ENCODE assay signal across 23 cellular contexts in the genomic region with DNA sequence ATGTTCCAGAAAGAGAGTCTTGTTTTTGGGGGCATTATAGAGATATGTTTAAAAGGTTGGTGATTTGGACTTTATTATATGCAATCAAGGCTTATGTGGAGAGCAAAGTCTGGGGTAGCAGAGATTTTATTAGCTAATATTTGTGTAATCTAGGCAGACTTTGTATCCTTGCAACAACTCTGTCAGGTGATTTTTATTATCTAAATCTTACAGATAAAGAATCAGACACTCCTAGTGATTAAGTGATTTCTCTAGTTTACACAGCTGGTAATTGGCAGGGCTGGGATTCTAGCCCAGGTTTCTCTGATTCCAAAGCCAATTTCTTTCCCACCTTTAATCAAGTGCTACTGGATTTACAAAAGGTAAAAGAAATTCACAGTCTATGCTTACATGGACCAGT. TPM values are rescaled to one million over a fixed set of nuclear protein-coding genes. Genes with fewer than 3 reads are reported as not detected.
DNase-seq lines count a peak whose midpoint lies in the region; ATAC-seq, FAIRE-seq and TF ChIP-seq lines count a peak whose summit lies in the region.
"Had no signal": no experiment of that assay in that cellular context is flagged by ENCODE, and none has a peak within 500 bp of the region (broad histone marks: within the 10 kb centered on the region; RNA-seq: fewer than 3 reads in every experiment).

No MANE protein-coding gene starts in this region.

- no peak overlapping the region for H3K56ac ChIP-seq in mesendoderm (ENCODE audit: low read length)

- H3K36me3 Mint-ChIP-seq in activated naive CD4-positive, alpha-beta T cell treated with anti-CD3 and anti-CD28 coated beads, Interleukin-2, amount 10 ng/mL, durations not matched to agents 7 days and 5 days, result no peaks in the 10 kb centered on the region
- H3K36me3 Mint-ChIP-seq: CD8-positive, alpha-beta T cell had no signal

- TF ChIP-seq EP300 in HepG2 (IDR thresholded peaks at IDR 0.05; ENCODE audit: low read depth in 2 of 2, low read length in 2 of 2) (no peak), HepG2 (CRISPR knock-in tag; IDR thresholded peaks at IDR 0.05; ENCODE audit: borderline replicate concordance) (no peak)

- H3K27me3 ChIP-seq in liver (ENCODE audit: control insufficient read depth in 4 of 4, insufficient read depth in 4 of 4, low read length in 3 of 4) (peaks cover 0 to 13% (median 3%) of the 10 kb centered on the region in 4 donors), HepG2 (ENCODE audit: control insufficient read depth in 1 of 2, insufficient read depth in 2 of 2, low read length in 2 of 2) (peaks cover 0 to 28% of the 10 kb centered on the region in 2 experiments; a peak in 3 of 5 replicates), breast epithelium (no peaks in the 10 kb centered on the region), mesendoderm (ENCODE audit: insufficient read depth, low read length, poor library complexity) (no peaks in the 10 kb centered on the region)
- H3K27me3 ChIP-seq: BLaER1 treated with 17β-estradiol and CSF1 and Interleukin-3, amounts not matched to agents 10 nM and 100 nM had no signal

- no TSS peak for BruUV-seq in HepG2 (replicated peaks; lab: Mats Ljungman, UMichigan)

- peaks cover 0 to 10% (median 3%) of the 10 kb centered on the region in 4 donors for H3K4me1 ChIP-seq in liver (ENCODE audit: control insufficient read depth in 4 of 4, insufficient read depth in 4 of 4, low read length in 3 of 4)
- H3K4me1 ChIP-seq in HepG2 (ENCODE audit: insufficient read depth, low read length), result no peaks in the 10 kb centered on the region
- H3K4me1 ChIP-seq in mucosa of descending colon (ENCODE audit: low read depth), result peaks cover 3% of the 10 kb centered on the region
- no peaks in the 10 kb centered on the region for H3K4me1 ChIP-seq in breast epithelium
- H3K4me1 ChIP-seq in mesendoderm (ENCODE audit: control insufficient read depth, low read depth, low read length), result peaks cover 5% of the 10 kb centered on the region

- no peak for FAIRE-seq in HepG2 (lab: Jason Lieb, UNC)
- FAIRE-seq: G401.6, H1 had no signal

- no peaks in the 10 kb centered on the region for H4K20me1 ChIP-seq in HepG2 (ENCODE audit: insufficient read depth, low read length)
- H4K20me1 ChIP-seq: BLaER1 treated with 17β-estradiol and CSF1 and Interleukin-3, amounts not matched to agents 10 nM and 100 nM had no signal

- TF ChIP-seq POLR2A in HepG2 (IDR thresholded peaks at IDR 0.05; ENCODE audit: insufficient read depth in 1 of 2, low read depth in 2 of 2, low read length in 2 of 2), result no peak
- TF ChIP-seq POLR2A in breast epithelium (IDR thresholded peaks at IDR 0.05), result no peak

- no peaks in the 10 kb centered on the region for H3K4me1 Mint-ChIP-seq in activated naive CD4-positive, alpha-beta T cell treated with anti-CD3 and anti-CD28 coated beads, Interleukin-2, amount 10 ng/mL, durations not matched to agents 7 days and 5 days

- POLR2A ChIA-PET in HepG2 (lab: Yijun Ruan, JAX), result no interaction called here

- no peak for ATAC-seq in HepG2
- peak; percentile 87 for ATAC-seq in mucosa of descending colon
- ATAC-seq: CD8-positive, alpha-beta T cell; HCT116 had no signal

- H3K79me2 ChIP-seq in HepG2 (ENCODE audit: insufficient read depth, low read length), result no peaks in the 10 kb centered on the region
- H3K79me2 ChIP-seq in mesendoderm (ENCODE audit: control insufficient read depth, insufficient read depth, low read length), result no peaks in the 10 kb centered on the region

- in situ Hi-C loops in HepG2 (cut with HindIII; ENCODE audit: extremely low pct_ligation_motif_present, low pct_unique_long_range_greater_than_20kb), result no loop called here

- TF ChIP-seq RAD21 in liver (IDR thresholded peaks at IDR 0.05) (no peak), HepG2 (CRISPR knock-in tag; IDR thresholded peaks at IDR 0.05) (no peak)

- H3K9me3 ChIP-seq in liver (ENCODE audit: control insufficient read depth in 4 of 4, low read length in 3 of 4) (no peaks in the 10 kb centered on the region), HepG2 (ENCODE audit: low read length) (no peaks in the 10 kb centered on the region), mucosa of descending colon (no peaks in the 10 kb centered on the region), breast epithelium (no peaks in the 10 kb centered on the region)
- H3K9me3 ChIP-seq: SK-N-SH had no signal

- no peak overlapping the region for H3K4ac ChIP-seq in mesendoderm (ENCODE audit: low read depth, low read length)

- no peaks in the 10 kb centered on the region for H3K79me1 ChIP-seq in mesendoderm (ENCODE audit: low read length)

- H3K18ac ChIP-seq in mesendoderm (ENCODE audit: low read length), result no peak overlapping the region

- H3K36me3 ChIP-seq in liver (ENCODE audit: control insufficient read depth in 4 of 4, insufficient read depth in 3 of 4, low read depth in 1 of 4, low read length in 3 of 4) (no peaks in the 10 kb centered on the region), HepG2 (replicated peaks in 1 of 2; ENCODE audit: control insufficient read depth in 1 of 2, insufficient read depth in 2 of 2, low read length in 2 of 2) (no peaks in the 10 kb centered on the region), mucosa of descending colon (ENCODE audit: low read depth) (no peaks in the 10 kb centered on the region), breast epithelium (no peaks in the 10 kb centered on the region), mesendoderm (ENCODE audit: control insufficient read depth, insufficient read depth, low read length) (no peaks in the 10 kb centered on the region)
- H3K36me3 ChIP-seq: BLaER1 treated with 17β-estradiol and CSF1 and Interleukin-3, amounts not matched to agents 10 nM and 100 nM had no signal

- no peak overlapping the region for H3K4me3 Mint-ChIP-seq in activated naive CD4-positive, alpha-beta T cell treated with anti-CD3 and anti-CD28 coated beads, Interleukin-2, amount 10 ng/mL, durations not matched to agents 7 days and 5 days
- H3K4me3 Mint-ChIP-seq: CD8-positive, alpha-beta T cell had no signal

- H3K4me3 ChIP-seq in liver (ENCODE audit: low read depth in 1 of 3, low read length in 3 of 3) (no peak overlapping the region), HepG2 (replicated peaks in 1 of 3; ENCODE audit: insufficient read depth in 1 of 3, low read depth in 2 of 3, low read length in 3 of 3) (no peak overlapping the region), mucosa of descending colon (no peak overlapping the region), breast epithelium (no peak overlapping the region), mesendoderm (ENCODE audit: low read length) (no peak overlapping the region)
- H3K4me3 ChIP-seq: BLaER1 treated with 17β-estradiol and CSF1 and Interleukin-3, amounts not matched to agents 10 nM and 100 nM had no signal

- DNase-seq in HepG2 (ENCODE audit: low spot score) (no peak), mucosa of descending colon (peak in 1 of 3 donors; percentile 35), breast epithelium (ENCODE audit: low spot score in 2 of 2) (no peak), GDM1 (lab: John Stamatoyannopoulos, UW) (no peak), mesendoderm (no peak)
- DNase-seq in activated naive CD4-positive, alpha-beta T cell treated with anti-CD3 and anti-CD28 coated beads, Interleukin-2, amount 10 ng/mL, durations not matched to agents 7 days and 5 days, result no peak
- DNase-seq: 8988T; CD8-positive, alpha-beta T cell; Kasumi-1; NCI-H1092 treated with DMSO at 0.1 percent for 48 hours; NCI-H1694 treated with DMSO at 0.1 percent for 48 hours; NCI-H2081 treated with DMSO at 0.1 percent for 48 hours; NCI-H2171 treated with DMSO at 0.1 percent for 48 hours; NCI-H524 treated with DMSO at 0.1 percent for 48 hours; OCI-M1; SHP77 treated with DMSO at 0.1 percent for 48 hours; SK-N-SH had no signal

- H3K27ac ChIP-seq in liver (ENCODE audit: low read depth in 1 of 2, low read length in 2 of 2), result no peak overlapping the region
- no peak overlapping the region for H3K27ac ChIP-seq in HepG2 (ENCODE audit: extremely low read length, insufficient read depth, low read length)
- H3K27ac ChIP-seq in VCaP, result peak overlapping the region; percentile 79
- no peak overlapping the region for H3K27ac ChIP-seq in breast epithelium
- no peak overlapping the region for H3K27ac ChIP-seq in mesendoderm (ENCODE audit: low read depth, low read length)

- no peak overlapping the region for H4K5ac ChIP-seq in mesendoderm (ENCODE audit: low read length)

- H3K4me2 ChIP-seq in HepG2 (ENCODE audit: low read depth, low read length), result no peak overlapping the region
- H3K4me2 ChIP-seq in mesendoderm (ENCODE audit: low read length), result no peak overlapping the region
- H3K4me2 ChIP-seq: SK-N-SH had no signal

- no peak overlapping the region for H3K9ac ChIP-seq in liver (ENCODE audit: low read depth in 1 of 2, low read length in 2 of 2)
- H3K9ac ChIP-seq in HepG2 (ENCODE audit: insufficient read depth, low read depth, low read length), result no peak overlapping the region
- no peak overlapping the region for H3K9ac ChIP-seq in mesendoderm (ENCODE audit: low read length)
- H3K9ac ChIP-seq: BLaER1 treated with 17β-estradiol and CSF1 and Interleukin-3, amounts not matched to agents 10 nM and 100 nM; SK-N-SH had no signal

- H3K27me3 Mint-ChIP-seq in activated naive CD4-positive, alpha-beta T cell treated with anti-CD3 and anti-CD28 coated beads, Interleukin-2, amount 10 ng/mL, durations not matched to agents 7 days and 5 days, result peaks cover 26% of the 10 kb centered on the region

- TF ChIP-seq CTCF in liver (IDR thresholded peaks at IDR 0.05; ENCODE audit: low read depth, low read length, missing input control), result no peak
- TF ChIP-seq CTCF in HepG2 (CRISPR knock-in tag; IDR thresholded peaks at IDR 0.05), result no peak
- no peak for TF ChIP-seq CTCF in VCaP (conservative IDR thresholded peaks at IDR 0.05)
- TF ChIP-seq CTCF in mucosa of descending colon (IDR thresholded peaks at IDR 0.05), result no peak
- no peak for TF ChIP-seq CTCF in breast epithelium (IDR thresholded peaks at IDR 0.05)

- no peak overlapping the region for H2AFZ ChIP-seq in HepG2 (ENCODE audit: low read length)

- no peak overlapping the region for H3K27ac Mint-ChIP-seq in activated naive CD4-positive, alpha-beta T cell treated with anti-CD3 and anti-CD28 coated beads, Interleukin-2, amount 10 ng/mL, durations not matched to agents 7 days and 5 days
- H3K27ac Mint-ChIP-seq: CD8-positive, alpha-beta T cell had no signal

- no peak overlapping the region for H2BK5ac ChIP-seq in mesendoderm (ENCODE audit: low read length)

- intact Hi-C loops in HepG2 (cut with micrococcal nuclease; ENCODE audit: unreplicated experiment), result no loop called here
- intact Hi-C loops in mucosa of descending colon (cut with DNase I, micrococcal nuclease), result no loop called here
- intact Hi-C loops in breast epithelium (cut with DNase I; ENCODE audit: low total_unique reads), result no loop called here

- CTCF ChIA-PET in HepG2 (lab: Yijun Ruan, JAX; ENCODE audit: low intra/inter-chr PET ratio, low total read pairs), result no interaction called here
- CTCF ChIA-PET in activated naive CD4-positive, alpha-beta T cell treated with anti-CD3 and anti-CD28 coated beads, Interleukin-2, amount 10 ng/mL, durations not matched to agents 7 days and 5 days (lab: Charles Lee), result interaction anchor here (1.6 kb wide), 1 partner anchor 8 kb away, joined by 5 read pairs; no protein-coding TSS in a partner anchor

- H4K8ac ChIP-seq in mesendoderm (ENCODE audit: low read depth, low read length), result no peak overlapping the region

- H2BK15ac ChIP-seq in mesendoderm (replicated peaks; ENCODE audit: low read depth), result no peak overlapping the region

- no peak overlapping the region for H3K23ac ChIP-seq in mesendoderm (ENCODE audit: low read length)

- H3K9me3 Mint-ChIP-seq in activated naive CD4-positive, alpha-beta T cell treated with anti-CD3 and anti-CD28 coated beads, Interleukin-2, amount 10 ng/mL, durations not matched to agents 7 days and 5 days, result no peaks in the 10 kb centered on the region
- H3K9me3 Mint-ChIP-seq: CD8-positive, alpha-beta T cell had no signal

- H2AK5ac ChIP-seq in mesendoderm (ENCODE audit: low read length), result no peak overlapping the region

- no peak overlapping the region for H2BK120ac ChIP-seq in mesendoderm (ENCODE audit: low read depth, low read length)

RNA-seq across cellular contexts. Expression of a gene that starts 33.3 kb away (rescaled TPM):
- total RNA-seq in liver, result 10 to 100 TPM; 13.4 to 15.0 TPM
- polyA plus RNA-seq in liver, result 1 to 10 TPM; 3.4 to 8.1 TPM
- total RNA-seq in HepG2 (2016; rRNA removed; fragmentation: Illumina TruSeq; extraction: Trizol), result 21.3 and 23.5 TPM in 2 replicates
- total RNA-seq in HepG2 (2016; cell fraction: cytosol; rRNA removed; fragmentation: Illumina TruSeq; extraction: Trizol; ENCODE audit: low read depth), result 20.1 and 23.4 TPM in 2 replicates
- 17.9 and 25.3 TPM in 2 replicates for total RNA-seq in HepG2 (2016; cell fraction: insoluble cytoplasmic fraction; rRNA removed; fragmentation: Illumina TruSeq; extraction: Trizol)
- 50.5 and 50.9 TPM in 2 replicates for total RNA-seq in HepG2 (2016; cell fraction: membrane; rRNA removed; fragmentation: Illumina TruSeq; extraction: Trizol)
- 12.0 and 12.1 TPM in 2 replicates for total RNA-seq in HepG2 (2016; cell fraction: nucleus; rRNA removed; fragmentation: Illumina TruSeq; extraction: Trizol)
- 14.8 and 19.5 TPM in 2 replicates for polyA plus RNA-seq in HepG2 (2011; rRNA removed)
- 21.4 and 24.5 TPM in 2 replicates for polyA plus RNA-seq in HepG2 (2011; cell fraction: cytosol; rRNA removed)
- 8.9 and 9.7 TPM in 2 replicates for polyA plus RNA-seq in HepG2 (2011; cell fraction: nucleus; rRNA removed)
- polyA plus RNA-seq in HepG2 (2012), result 20.9 and 25.1 TPM in 2 replicates
- polyA plus RNA-seq in HepG2 (2016; cell fraction: cytosol; fragmentation: Illumina TruSeq; extraction: Trizol; ENCODE audit: low read depth), result 30.8 and 31.3 TPM in 2 replicates
- 24.5 and 29.7 TPM in 2 replicates for polyA plus RNA-seq in HepG2 (2016; cell fraction: insoluble cytoplasmic fraction; fragmentation: Illumina TruSeq; extraction: Trizol; ENCODE audit: low read depth)
- 53.4 and 56.8 TPM in 2 replicates for polyA plus RNA-seq in HepG2 (2016; cell fraction: membrane; fragmentation: Illumina TruSeq; extraction: Trizol; ENCODE audit: low read depth)
- 18.9 and 21.5 TPM in 2 replicates for polyA plus RNA-seq in HepG2 (2016; cell fraction: nucleus; fragmentation: Illumina TruSeq; extraction: Trizol; ENCODE audit: insufficient read depth, low read depth)
- polyA minus RNA-seq in HepG2 (2011; rRNA and poly(A)+ RNA removed; ENCODE audit: low replicate concordance), result 4.0 and 18.1 TPM in 2 replicates
- 9.8 and 11.4 TPM in 2 replicates for polyA minus RNA-seq in HepG2 (2011; cell fraction: cytosol; rRNA and poly(A)+ RNA removed)
- 9.0 and 11.7 TPM in 2 replicates for polyA minus RNA-seq in HepG2 (2011; cell fraction: nucleus; rRNA and poly(A)+ RNA removed)
- total RNA-seq in mucosa of descending colon, result 10 to 100 TPM; 52.2 to 66.4 (median 57.6) TPM
- total RNA-seq in breast epithelium, result 10 to 100 TPM; 42.0 to 54.3 (median 46.9) TPM
- 76.8 TPM for polyA plus RNA-seq in mesendoderm (2013, experiment 1 of 2)
- 75.2 TPM for polyA plus RNA-seq in mesendoderm (2013, experiment 2 of 2)
